In the genomic region with DNA sequence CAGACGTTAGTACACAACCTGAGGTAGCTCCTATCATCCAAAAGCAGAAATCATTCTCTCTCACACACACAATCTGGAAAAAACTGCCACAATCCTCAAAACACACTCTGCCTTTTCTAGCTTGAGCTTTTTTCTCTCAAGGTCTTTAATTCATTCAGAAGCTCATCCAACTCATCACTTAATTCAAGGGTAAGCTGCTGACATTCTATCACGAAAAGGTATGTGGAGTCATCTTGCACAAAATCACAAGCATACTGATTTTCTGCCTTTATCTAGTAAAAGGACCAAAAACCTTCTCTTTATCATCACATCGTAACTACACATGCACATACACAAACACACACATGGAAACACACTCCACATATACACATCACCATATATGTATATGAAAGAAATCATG, we compare ENCODE assay signal across 1 cellular context.
TF ChIP-seq lines count a peak whose summit lies in the region.

No MANE protein-coding gene starts in this region.

TF ChIP-seq in GM23338, 12 proteins besides CTCF, POLR2A, EP300 and RAD21 (continued from another document):
- TF ChIP-seq, protein P1, sequence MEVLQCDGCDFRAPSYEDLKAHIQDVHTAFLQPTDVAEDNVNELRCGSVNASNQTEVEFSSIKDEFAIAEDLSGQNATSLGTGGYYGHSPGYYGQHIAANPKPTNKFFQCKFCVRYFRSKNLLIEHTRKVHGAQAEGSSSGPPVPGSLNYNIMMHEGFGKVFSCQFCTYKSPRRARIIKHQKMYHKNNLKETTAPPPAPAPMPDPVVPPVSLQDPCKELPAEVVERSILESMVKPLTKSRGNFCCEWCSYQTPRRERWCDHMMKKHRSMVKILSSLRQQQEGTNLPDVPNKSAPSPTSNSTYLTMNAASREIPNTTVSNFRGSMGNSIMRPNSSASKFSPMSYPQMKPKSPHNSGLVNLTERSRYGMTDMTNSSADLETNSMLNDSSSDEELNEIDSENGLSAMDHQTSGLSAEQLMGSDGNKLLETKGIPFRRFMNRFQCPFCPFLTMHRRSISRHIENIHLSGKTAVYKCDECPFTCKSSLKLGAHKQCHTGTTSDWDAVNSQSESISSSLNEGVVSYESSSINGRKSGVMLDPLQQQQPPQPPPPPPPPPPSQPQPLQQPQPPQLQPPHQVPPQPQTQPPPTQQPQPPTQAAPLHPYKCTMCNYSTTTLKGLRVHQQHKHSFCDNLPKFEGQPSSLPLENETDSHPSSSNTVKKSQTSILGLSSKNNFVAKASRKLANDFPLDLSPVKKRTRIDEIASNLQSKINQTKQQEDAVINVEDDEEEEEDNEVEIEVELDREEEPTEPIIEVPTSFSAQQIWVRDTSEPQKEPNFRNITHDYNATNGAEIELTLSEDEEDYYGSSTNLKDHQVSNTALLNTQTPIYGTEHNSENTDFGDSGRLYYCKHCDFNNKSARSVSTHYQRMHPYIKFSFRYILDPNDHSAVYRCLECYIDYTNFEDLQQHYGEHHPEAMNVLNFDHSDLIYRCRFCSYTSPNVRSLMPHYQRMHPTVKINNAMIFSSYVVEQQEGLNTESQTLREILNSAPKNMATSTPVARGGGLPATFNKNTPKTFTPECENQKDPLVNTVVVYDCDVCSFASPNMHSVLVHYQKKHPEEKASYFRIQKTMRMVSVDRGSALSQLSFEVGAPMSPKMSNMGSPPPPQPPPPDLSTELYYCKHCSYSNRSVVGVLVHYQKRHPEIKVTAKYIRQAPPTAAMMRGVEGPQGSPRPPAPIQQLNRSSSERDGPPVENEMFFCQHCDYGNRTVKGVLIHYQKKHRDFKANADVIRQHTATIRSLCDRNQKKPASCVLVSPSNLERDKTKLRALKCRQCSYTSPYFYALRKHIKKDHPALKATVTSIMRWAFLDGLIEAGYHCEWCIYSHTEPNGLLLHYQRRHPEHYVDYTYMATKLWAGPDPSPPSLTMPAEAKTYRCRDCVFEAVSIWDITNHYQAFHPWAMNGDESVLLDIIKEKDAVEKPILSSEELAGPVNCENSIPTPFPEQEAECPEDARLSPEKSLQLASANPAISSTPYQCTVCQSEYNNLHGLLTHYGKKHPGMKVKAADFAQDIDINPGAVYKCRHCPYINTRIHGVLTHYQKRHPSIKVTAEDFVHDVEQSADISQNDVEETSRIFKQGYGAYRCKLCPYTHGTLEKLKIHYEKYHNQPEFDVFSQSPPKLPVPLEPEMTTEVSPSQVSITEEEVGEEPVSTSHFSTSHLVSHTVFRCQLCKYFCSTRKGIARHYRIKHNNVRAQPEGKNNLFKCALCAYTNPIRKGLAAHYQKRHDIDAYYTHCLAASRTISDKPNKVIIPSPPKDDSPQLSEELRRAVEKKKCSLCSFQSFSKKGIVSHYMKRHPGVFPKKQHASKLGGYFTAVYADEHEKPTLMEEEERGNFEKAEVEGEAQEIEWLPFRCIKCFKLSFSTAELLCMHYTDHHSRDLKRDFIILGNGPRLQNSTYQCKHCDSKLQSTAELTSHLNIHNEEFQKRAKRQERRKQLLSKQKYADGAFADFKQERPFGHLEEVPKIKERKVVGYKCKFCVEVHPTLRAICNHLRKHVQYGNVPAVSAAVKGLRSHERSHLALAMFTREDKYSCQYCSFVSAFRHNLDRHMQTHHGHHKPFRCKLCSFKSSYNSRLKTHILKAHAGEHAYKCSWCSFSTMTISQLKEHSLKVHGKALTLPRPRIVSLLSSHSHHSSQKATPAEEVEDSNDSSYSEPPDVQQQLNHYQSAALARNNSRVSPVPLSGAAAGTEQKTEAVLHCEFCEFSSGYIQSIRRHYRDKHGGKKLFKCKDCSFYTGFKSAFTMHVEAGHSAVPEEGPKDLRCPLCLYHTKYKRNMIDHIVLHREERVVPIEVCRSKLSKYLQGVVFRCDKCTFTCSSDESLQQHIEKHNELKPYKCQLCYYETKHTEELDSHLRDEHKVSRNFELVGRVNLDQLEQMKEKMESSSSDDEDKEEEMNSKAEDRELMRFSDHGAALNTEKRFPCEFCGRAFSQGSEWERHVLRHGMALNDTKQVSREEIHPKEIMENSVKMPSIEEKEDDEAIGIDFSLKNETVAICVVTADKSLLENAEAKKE (CRISPR knock-in tag; IDR thresholded peaks at IDR 0.05), result no peak
- TF ChIP-seq POLR2AphosphoS5 (IDR thresholded peaks at IDR 0.05; ENCODE audit: low read depth), result no peak
- TF ChIP-seq CREB1 (CRISPR knock-in tag; IDR thresholded peaks at IDR 0.05; ENCODE audit: low read depth), result no peak
- no peak for TF ChIP-seq STAT1 (IDR thresholded peaks at IDR 0.05; ENCODE audit: unreplicated experiment)
- TF ChIP-seq, protein P2, sequence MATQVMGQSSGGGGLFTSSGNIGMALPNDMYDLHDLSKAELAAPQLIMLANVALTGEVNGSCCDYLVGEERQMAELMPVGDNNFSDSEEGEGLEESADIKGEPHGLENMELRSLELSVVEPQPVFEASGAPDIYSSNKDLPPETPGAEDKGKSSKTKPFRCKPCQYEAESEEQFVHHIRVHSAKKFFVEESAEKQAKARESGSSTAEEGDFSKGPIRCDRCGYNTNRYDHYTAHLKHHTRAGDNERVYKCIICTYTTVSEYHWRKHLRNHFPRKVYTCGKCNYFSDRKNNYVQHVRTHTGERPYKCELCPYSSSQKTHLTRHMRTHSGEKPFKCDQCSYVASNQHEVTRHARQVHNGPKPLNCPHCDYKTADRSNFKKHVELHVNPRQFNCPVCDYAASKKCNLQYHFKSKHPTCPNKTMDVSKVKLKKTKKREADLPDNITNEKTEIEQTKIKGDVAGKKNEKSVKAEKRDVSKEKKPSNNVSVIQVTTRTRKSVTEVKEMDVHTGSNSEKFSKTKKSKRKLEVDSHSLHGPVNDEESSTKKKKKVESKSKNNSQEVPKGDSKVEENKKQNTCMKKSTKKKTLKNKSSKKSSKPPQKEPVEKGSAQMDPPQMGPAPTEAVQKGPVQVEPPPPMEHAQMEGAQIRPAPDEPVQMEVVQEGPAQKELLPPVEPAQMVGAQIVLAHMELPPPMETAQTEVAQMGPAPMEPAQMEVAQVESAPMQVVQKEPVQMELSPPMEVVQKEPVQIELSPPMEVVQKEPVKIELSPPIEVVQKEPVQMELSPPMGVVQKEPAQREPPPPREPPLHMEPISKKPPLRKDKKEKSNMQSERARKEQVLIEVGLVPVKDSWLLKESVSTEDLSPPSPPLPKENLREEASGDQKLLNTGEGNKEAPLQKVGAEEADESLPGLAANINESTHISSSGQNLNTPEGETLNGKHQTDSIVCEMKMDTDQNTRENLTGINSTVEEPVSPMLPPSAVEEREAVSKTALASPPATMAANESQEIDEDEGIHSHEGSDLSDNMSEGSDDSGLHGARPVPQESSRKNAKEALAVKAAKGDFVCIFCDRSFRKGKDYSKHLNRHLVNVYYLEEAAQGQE (IDR thresholded peaks at IDR 0.05; ENCODE audit: unreplicated experiment), result no peak
- no peak for TF ChIP-seq ZNF114 (CRISPR knock-in tag; IDR thresholded peaks at IDR 0.05)
- TF ChIP-seq EZH2phosphoT487 (IDR thresholded peaks at IDR 0.05; ENCODE audit: unreplicated experiment), result no peak
- TF ChIP-seq, protein P3, sequence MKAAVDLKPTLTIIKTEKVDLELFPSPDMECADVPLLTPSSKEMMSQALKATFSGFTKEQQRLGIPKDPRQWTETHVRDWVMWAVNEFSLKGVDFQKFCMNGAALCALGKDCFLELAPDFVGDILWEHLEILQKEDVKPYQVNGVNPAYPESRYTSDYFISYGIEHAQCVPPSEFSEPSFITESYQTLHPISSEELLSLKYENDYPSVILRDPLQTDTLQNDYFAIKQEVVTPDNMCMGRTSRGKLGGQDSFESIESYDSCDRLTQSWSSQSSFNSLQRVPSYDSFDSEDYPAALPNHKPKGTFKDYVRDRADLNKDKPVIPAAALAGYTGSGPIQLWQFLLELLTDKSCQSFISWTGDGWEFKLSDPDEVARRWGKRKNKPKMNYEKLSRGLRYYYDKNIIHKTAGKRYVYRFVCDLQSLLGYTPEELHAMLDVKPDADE (IDR thresholded peaks at IDR 0.05), result no peak
